ENCODE assay signal across 12 cellular contexts in the genomic region with DNA sequence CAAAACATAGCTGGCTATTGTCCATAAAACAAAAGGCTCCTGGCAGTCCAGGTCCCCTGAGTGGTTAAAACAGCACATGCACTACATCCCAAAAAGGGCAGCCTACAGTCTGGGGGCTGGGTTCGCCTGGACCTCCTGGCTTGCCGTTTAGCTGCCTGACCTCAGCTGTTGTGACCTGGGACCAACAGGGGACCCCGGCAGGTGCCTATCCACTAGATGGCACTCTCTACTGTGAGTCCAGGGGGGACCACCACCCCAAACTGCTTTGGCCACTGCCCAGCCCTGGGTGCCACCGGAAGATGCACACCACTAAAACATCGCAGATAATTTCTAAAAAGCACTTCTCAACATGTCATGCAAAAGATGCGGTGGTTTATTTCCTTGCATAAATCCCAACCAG. TPM values are rescaled to one million over a fixed set of nuclear protein-coding genes. Genes with fewer than 3 reads are reported as not detected.
DNase-seq lines count a peak whose midpoint lies in the region; ATAC-seq and TF ChIP-seq lines count a peak whose summit lies in the region.
"Had no signal": no experiment of that assay in that cellular context is flagged by ENCODE, and none has a peak within 500 bp of the region (broad histone marks: within the 10 kb centered on the region; RNA-seq: fewer than 3 reads in every experiment).

No MANE protein-coding gene starts in this region.

- no peak overlapping the region for H3K9ac ChIP-seq in MM.1S (ENCODE audit: low read length)
- H3K9ac ChIP-seq: BLaER1 treated with 17β-estradiol and CSF1 and Interleukin-3, amounts not matched to agents 10 nM and 100 nM had no signal

- H3K36me3 ChIP-seq in MM.1S (replicated peaks; ENCODE audit: insufficient read depth, low read length), result no peaks in the 10 kb centered on the region
- H3K36me3 ChIP-seq: BLaER1 treated with 17β-estradiol and CSF1 and Interleukin-3, amounts not matched to agents 10 nM and 100 nM had no signal

- no peaks in the 10 kb centered on the region for H3K4me1 ChIP-seq in MM.1S (ENCODE audit: low read length)
- H3K4me1 ChIP-seq: BLaER1 treated with 17β-estradiol and CSF1 and Interleukin-3, amounts not matched to agents 10 nM and 100 nM had no signal

- no peak overlapping the region for H3K27ac ChIP-seq in MM.1S (ENCODE audit: low read length)
- H3K27ac ChIP-seq: BLaER1 treated with 17β-estradiol and CSF1 and Interleukin-3, amounts not matched to agents 10 nM and 100 nM had no signal

- H4K20me1 ChIP-seq in MM.1S (ENCODE audit: insufficient read depth, low read length), result no peaks in the 10 kb centered on the region

- H3K4me3 ChIP-seq in MM.1S (ENCODE audit: low read length), result no peak overlapping the region
- H3K4me3 ChIP-seq: BLaER1 treated with 17β-estradiol and CSF1 and Interleukin-3, amounts not matched to agents 10 nM and 100 nM had no signal

- H2AFZ ChIP-seq in MM.1S (ENCODE audit: low read length), result no peak overlapping the region

- H3K27ac Mint-ChIP-seq in activated CD8-positive, alpha-beta memory T cell treated with anti-CD3 and anti-CD28 coated beads, Interleukin-2, amount 10 ng/mL, durations not matched to agents 7 days and 5 days, result no peak overlapping the region

- H3F3A ChIP-seq in MM.1S (ENCODE audit: insufficient read depth, low read length), result no peaks in the 10 kb centered on the region

- no peak overlapping the region for H3K4me3 Mint-ChIP-seq in activated CD8-positive, alpha-beta memory T cell treated with anti-CD3 and anti-CD28 coated beads, Interleukin-2, amount 10 ng/mL, durations not matched to agents 7 days and 5 days

- intact Hi-C loops in sciatic nerve (cut with DNase I), result no loop called here

- no peak for ATAC-seq in activated CD8-positive, alpha-beta memory T cell treated with anti-CD3 and anti-CD28 coated beads, Interleukin-2, amount 10 ng/mL, durations not matched to agents 7 days and 5 days
- no peak for ATAC-seq in sciatic nerve
- ATAC-seq: Right ventricle myocardium inferior had no signal

- H3K27me3 ChIP-seq in MM.1S (replicated peaks; ENCODE audit: insufficient read depth, low read length), result peaks cover 9% of the 10 kb centered on the region

- DNase-seq in activated CD8-positive, alpha-beta memory T cell treated with anti-CD3 and anti-CD28 coated beads for 24 hours, result peak; percentile 37
- DNase-seq in activated CD8-positive, alpha-beta memory T cell treated with anti-CD3 and anti-CD28 coated beads, Interleukin-2, amount 10 ng/mL, durations not matched to agents 7 days and 5 days, result no peak
- no peak for DNase-seq in MM.1S
- DNase-seq in ecto neural progenitor cell (ENCODE audit: low spot score), result peak; percentile 61
- peak; percentile 43 for DNase-seq in sciatic nerve (ENCODE audit: low spot score)
- DNase-seq in anterior cingulate cortex (lab: John Stamatoyannopoulos, UW), result no peak
- DNase-seq in CD1c-positive myeloid dendritic cell (ENCODE audit: extremely low spot score), result no peak
- no peak for DNase-seq in stimulated activated CD4-positive, alpha-beta T cell treated with anti-CD3 and anti-CD28 coated beads, Interleukin-15, amount 100 ng/mL, for 24 hours
- DNase-seq: activated CD4-positive, CD25-positive, alpha-beta regulatory T cell treated with anti-CD3 and anti-CD28 coated beads, Interleukin-2, amount 50 U/mL, for 72 hours; NCI-H2171 had no signal

- H3K9me2 ChIP-seq in MM.1S (replicated peaks; ENCODE audit: insufficient read depth, low read length), result no peaks in the 10 kb centered on the region

- no peaks in the 10 kb centered on the region for H3K9me3 ChIP-seq in MM.1S (replicated peaks; ENCODE audit: insufficient read depth, low read length)

- CTCF ChIA-PET in activated CD8-positive, alpha-beta memory T cell treated with anti-CD3 and anti-CD28 coated beads, Interleukin-2, amount 10 ng/mL, durations not matched to agents 7 days and 5 days (lab: Charles Lee), result no interaction called here

- H3K4me2 ChIP-seq in MM.1S (ENCODE audit: low read depth, low read length), result no peak overlapping the region
- H3K4me2 ChIP-seq: BLaER1 treated with 17β-estradiol and CSF1 and Interleukin-3, amounts not matched to agents 10 nM and 100 nM had no signal

- no peaks in the 10 kb centered on the region for H3K36me3 Mint-ChIP-seq in activated CD8-positive, alpha-beta memory T cell treated with anti-CD3 and anti-CD28 coated beads, Interleukin-2, amount 10 ng/mL, durations not matched to agents 7 days and 5 days

- peaks cover 39% of the 10 kb centered on the region for H3K27me3 Mint-ChIP-seq in activated CD8-positive, alpha-beta memory T cell treated with anti-CD3 and anti-CD28 coated beads, Interleukin-2, amount 10 ng/mL, durations not matched to agents 7 days and 5 days

- TF ChIP-seq CTCF in MM.1S (IDR thresholded peaks at IDR 0.05; ENCODE audit: low read length), result 0 out of 2 replicates have a peak, but pooled peaks have one; percentile 6

- no peaks in the 10 kb centered on the region for H3K9me3 Mint-ChIP-seq in activated CD8-positive, alpha-beta memory T cell treated with anti-CD3 and anti-CD28 coated beads, Interleukin-2, amount 10 ng/mL, durations not matched to agents 7 days and 5 days (ENCODE audit: low read depth)

- no peaks in the 10 kb centered on the region for H3K79me2 ChIP-seq in MM.1S (ENCODE audit: low read length)

- H3K4me1 Mint-ChIP-seq in activated CD8-positive, alpha-beta memory T cell treated with anti-CD3 and anti-CD28 coated beads, Interleukin-2, amount 10 ng/mL, durations not matched to agents 7 days and 5 days, result no peaks in the 10 kb centered on the region

RNA-seq across cellular contexts. Expression of a gene that starts 2.9 kb away (rescaled TPM):
- not detected for total RNA-seq in activated CD8-positive, alpha-beta memory T cell treated with anti-CD3 and anti-CD28 coated beads, Interleukin-2, amount 10 ng/mL, durations not matched to agents 7 days and 5 days
- total RNA-seq in sciatic nerve, result not detected
- total RNA-seq: Right ventricle myocardium inferior had no signal

Comparison
In these comparisons a context has a peak if more than half of its experiments do, and no peak if none do; other contexts are left out.
1. DNase-seq: peak in activated CD8-positive, alpha-beta memory T cell treated with anti-CD3 and anti-CD28 coated beads for 24 hours (single experiment), ecto neural progenitor cell (single experiment) and sciatic nerve (single experiment); none in activated CD8-positive, alpha-beta memory T cell treated with anti-CD3 and anti-CD28 coated beads, Interleukin-2, amount 10 ng/mL, durations not matched to agents 7 days and 5 days (single experiment), MM.1S (single experiment), anterior cingulate cortex (0 of 58), CD1c-positive myeloid dendritic cell (single experiment) and stimulated activated CD4-positive, alpha-beta T cell treated with anti-CD3 and anti-CD28 coated beads, Interleukin-15, amount 100 ng/mL, for 24 hours (single experiment).